Comparison of ENCODE assay signal across 23 cellular contexts in the genomic region with DNA sequence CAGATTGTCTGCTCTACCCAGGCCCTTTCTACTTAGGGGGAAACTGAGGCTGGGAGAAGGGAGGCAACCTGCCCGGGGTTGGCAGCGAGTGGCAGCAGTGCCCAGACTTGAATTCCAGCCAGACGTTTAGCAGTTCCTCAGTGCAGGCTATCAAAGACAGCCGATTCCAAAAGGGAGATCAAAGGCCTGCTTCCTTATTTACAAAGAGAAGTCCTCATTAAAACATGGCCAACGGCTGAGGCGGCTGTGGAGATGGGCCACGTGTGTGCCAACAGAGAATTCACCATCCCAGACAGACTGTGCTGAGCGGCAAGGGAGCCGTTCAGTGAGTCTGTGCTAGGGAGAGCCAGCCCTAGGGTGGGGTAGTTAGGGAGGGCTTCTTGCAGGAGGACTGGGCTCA. TPM values are rescaled to one million over a fixed set of nuclear protein-coding genes. Genes with fewer than 3 reads are reported as not detected.
A peak's percentile ranks its signal among the peaks of the same experiment; 100 is the strongest.
DNase-seq lines count a peak whose midpoint lies in the region; ATAC-seq, FAIRE-seq and TF ChIP-seq lines count a peak whose summit lies in the region.
"Had no signal": no experiment of that assay in that cellular context is flagged by ENCODE, and none has a peak within 500 bp of the region (broad histone marks: within the 10 kb centered on the region; RNA-seq: fewer than 3 reads in every experiment).

No MANE protein-coding gene starts in this region.

- no peak overlapping the region for H3K4ac ChIP-seq in H1 (replicated peaks; ENCODE audit: insufficient read length, low read depth, low read length)

- H3K27me3 ChIP-seq in HCT116 (ENCODE audit: insufficient read depth, low read length), result no peaks in the 10 kb centered on the region
- no peaks in the 10 kb centered on the region for H3K27me3 ChIP-seq in H1 (replicated peaks in 1 of 4; ENCODE audit: control insufficient read depth in 3 of 4, extremely low read depth in 1 of 4, insufficient read depth in 3 of 4, low read length in 3 of 4)
- peaks cover 8% of the 10 kb centered on the region for H3K27me3 ChIP-seq in transverse colon
- H3K27me3 ChIP-seq in ovary, result no peaks in the 10 kb centered on the region
- H3K27me3 ChIP-seq: BLaER1 had no signal

- POLR2A ChIA-PET in HCT116 (lab: Charles Lee), result no interaction called here
- POLR2A ChIA-PET in H1 (lab: Charles Lee; ENCODE audit: partially characterized antibody), result no interaction called here

- H3K36me3 ChIP-seq in HCT116 (ENCODE audit: control insufficient read depth in 1 of 2, insufficient read depth in 2 of 2, low read length in 2 of 2) (no peaks in the 10 kb centered on the region), H1 (ENCODE audit: control insufficient read depth in 2 of 4, insufficient read depth in 4 of 4, low read length in 3 of 4) (no peaks in the 10 kb centered on the region), transverse colon (no peaks in the 10 kb centered on the region), ovary (no peaks in the 10 kb centered on the region)
- H3K36me3 ChIP-seq: BLaER1 had no signal

- H3K9ac ChIP-seq in HCT116 (ENCODE audit: low read length) (no peak overlapping the region), H1 (replicated peaks in 1 of 4; ENCODE audit: extremely low read depth in 1 of 4, low read depth in 3 of 4, low read length in 3 of 4) (no peak overlapping the region)
- H3K9ac ChIP-seq: BLaER1, GM23248 had no signal

- H2AK5ac ChIP-seq in H1 (ENCODE audit: low read depth, low read length), result no peak overlapping the region

- H2BK12ac ChIP-seq in H1 (ENCODE audit: low read depth, low read length), result no peak overlapping the region

- no peak overlapping the region for H3K56ac ChIP-seq in H1 (replicated peaks; ENCODE audit: insufficient read length, low read depth, low read length)

- H3K79me1 ChIP-seq in H1 (ENCODE audit: low read depth, low read length), result no peaks in the 10 kb centered on the region

- H4K91ac ChIP-seq in H1 (replicated peaks; ENCODE audit: insufficient read length, low read length), result no peak overlapping the region

- H4K8ac ChIP-seq in H1 (ENCODE audit: extremely low read depth, insufficient read depth, low read length), result peak overlapping the region; percentile 15; the same call in 1 of the 2 replicates

- no peaks in the 10 kb centered on the region for H3K9me2 ChIP-seq in HCT116 (ENCODE audit: insufficient read depth)

- no peak overlapping the region for H3K14ac ChIP-seq in H1 (ENCODE audit: insufficient read length)

- RAD21 ChIA-PET in HCT116 (lab: Charles Lee; ENCODE audit: low non-redundant PET in 1 of 2, low total read pairs in 2 of 2, uncharacterized antibody in 2 of 2, unreplicated experiment in 2 of 2), result no interaction called here

- H3K4me1 ChIP-seq in HCT116 (ENCODE audit: control insufficient read depth in 1 of 2, insufficient read depth in 2 of 2, low read length in 2 of 2) (no peaks in the 10 kb centered on the region), H1 (replicated peaks in 1 of 4; ENCODE audit: control insufficient read depth in 3 of 4, insufficient read depth in 4 of 4, low read length in 3 of 4) (peaks cover 0 to 10% (median 4%) of the 10 kb centered on the region in 4 experiments; a peak in 2 of 7 replicates), transverse colon (peaks cover 0 to 21% (median 7%) of the 10 kb centered on the region in 4 donors), ovary (ENCODE audit: insufficient read depth) (peaks cover 3% of the 10 kb centered on the region)
- H3K4me1 ChIP-seq: BLaER1 had no signal

- TF ChIP-seq CTCF in HCT116 (IDR thresholded peaks at IDR 0.05 in 2 of 3, conservative IDR thresholded peaks at IDR 0.05 in 1 of 3; ENCODE audit: borderline replicate concordance in 1 of 3, insufficient read depth in 1 of 3, low read depth in 2 of 3, low read length in 2 of 3) (no peak), H1 (IDR thresholded peaks at IDR 0.05; ENCODE audit: control extremely low read depth in 1 of 3, insufficient read depth in 1 of 3, low read depth in 1 of 3, low read length in 3 of 3) (no peak), transverse colon (IDR thresholded peaks at IDR 0.05) (no peak), ovary (IDR thresholded peaks at IDR 0.05) (no peak)

- TF ChIP-seq RAD21 in HCT116 (IDR thresholded peaks at IDR 0.05; ENCODE audit: low read depth) (no peak), H1 (IDR thresholded peaks at IDR 0.05 in 1 of 2, conservative IDR thresholded peaks at IDR 0.05 in 1 of 2; ENCODE audit: low read depth in 2 of 2, low read length in 2 of 2) (no peak)

- intact Hi-C loops in HCT116 (cut with micrococcal nuclease), result no loop called here
- intact Hi-C loops in transverse colon (cut with DNase I; ENCODE audit: low total_unique reads), result no loop called here
- intact Hi-C loops in ovary (cut with DNase I), result no loop called here

- no peak overlapping the region for H3K18ac ChIP-seq in H1 (ENCODE audit: extremely low read depth, low read length)

- H4K5ac ChIP-seq in H1 (ENCODE audit: insufficient read length, low read depth, low read length), result no peak overlapping the region

- no peak overlapping the region for H3K4me2 ChIP-seq in HCT116 (ENCODE audit: low read length)
- no peak overlapping the region for H3K4me2 ChIP-seq in H1 (ENCODE audit: insufficient read depth in 1 of 2, low read depth in 2 of 2, low read length in 2 of 2)
- H3K4me2 ChIP-seq: BLaER1 had no signal

- in situ Hi-C loops in transverse colon (cut with MboI; ENCODE audit: low pct_ligation_motif_present in 1 of 4, low pct_unique_long_range_greater_than_20kb in 1 of 4, low sequenced_read_pairs in 3 of 4), result loop anchor here in 2 of 4 donors (25.0 kb wide), 1 partner anchor 207 kb away; no protein-coding TSS in a partner anchor

- H3K23ac ChIP-seq in H1 (ENCODE audit: insufficient read length), result no peak overlapping the region

- ATAC-seq in HCT116, result no peak
- ATAC-seq in activated naive CD4-positive, alpha-beta T cell treated with anti-CD3 and anti-CD28 coated beads, Interleukin-2, amount 50 U/mL, for 72 hours, result no peak
- ATAC-seq: Panc1, Right ventricle myocardium inferior had no signal

- H3K23me2 ChIP-seq in H1 (ENCODE audit: low read depth, low read length), result peaks cover 12% of the 10 kb centered on the region; the same call in 1 of the 2 replicates

- H3K9me3 ChIP-seq in HCT116 (ENCODE audit: control insufficient read depth in 1 of 2, insufficient read depth in 1 of 2, low read depth in 1 of 2, low read length in 2 of 2) (no peaks in the 10 kb centered on the region), H1 (ENCODE audit: insufficient read depth in 2 of 2, low read depth in 1 of 2, low read length in 1 of 2) (no peaks in the 10 kb centered on the region), transverse colon (no peaks in the 10 kb centered on the region), ovary (no peaks in the 10 kb centered on the region)
- H3K9me3 ChIP-seq: BLaER1 had no signal

- WGBS in H1 (ENCODE audit: extremely low coverage in 1 of 2, insufficient coverage in 1 of 2, insufficient read length in 1 of 2, insufficient replicate concordance in 2 of 2, low coverage in 1 of 2, low lambda C conversion rate in 2 of 2, missing lambda C conversion rate in 1 of 2), 2 experiments, result 84% methylated on average over 9 of the region's 9 CpGs; no CpG with 5 or more reads in 1 of the 2 experiments
- 63% methylated on average over 9 of the region's 9 CpGs; no CpG with 5 or more reads in 1 of the 2 donors for WGBS in transverse colon (ENCODE audit: low coverage in 1 of 2), 2 donors
- 65 to 83% (median 69%) methylated on average over 9 of the region's 9 CpGs for WGBS in ovary, 3 donors

- H3K36me3 Mint-ChIP-seq in activated naive CD4-positive, alpha-beta T cell treated with anti-CD3 and anti-CD28 coated beads, Interleukin-2, amount 50 U/mL, for 72 hours, result no peaks in the 10 kb centered on the region

- no peak for DNase-seq in HCT116 (ENCODE audit: low read depth, low spot score)
- DNase-seq in NCI-H2029 (lab: John Stamatoyannopoulos, UW), result peak; percentile 62
- DNase-seq in H1 (ENCODE audit: low read depth in 1 of 2, low spot score in 2 of 2), result no peak
- peak; percentile 62 for DNase-seq in transverse colon
- no peak for DNase-seq in caudate nucleus (lab: John Stamatoyannopoulos, UW)
- no peak for DNase-seq in ovary
- no peak for DNase-seq in activated naive CD4-positive, alpha-beta T cell treated with anti-CD3 and anti-CD28 coated beads, Interleukin-2, amount 50 U/mL, for 72 hours (ENCODE audit: low spot score in 2 of 2)
- DNase-seq: COR-L47, DMS79 treated with DMSO at 0.1 percent for 48 hours, GM23248, NCI-H1105 treated with DMSO at 0.1 percent for 48 hours, NCI-H1930, NCI-H226, NCI-H526 treated with DMSO at 0.1 percent for 48 hours, T-helper 1 cell had no signal

- BruUV-seq in HCT116 (replicated peaks; lab: Mats Ljungman, UMichigan), result no TSS peak

- H3K27ac Mint-ChIP-seq in activated naive CD4-positive, alpha-beta T cell treated with anti-CD3 and anti-CD28 coated beads, Interleukin-2, amount 50 U/mL, for 72 hours, result no peak overlapping the region

- no peak for TF ChIP-seq EP300 in H1 (IDR thresholded peaks at IDR 0.05; ENCODE audit: borderline replicate concordance in 1 of 2, low read depth in 2 of 2, low read length in 2 of 2)
- no peak for TF ChIP-seq EP300 in transverse colon (IDR thresholded peaks at IDR 0.05; ENCODE audit: low read depth)
- no peak for TF ChIP-seq EP300 in ovary (IDR thresholded peaks at IDR 0.05)

- H3K9me3 Mint-ChIP-seq in activated naive CD4-positive, alpha-beta T cell treated with anti-CD3 and anti-CD28 coated beads, Interleukin-2, amount 50 U/mL, for 72 hours, result no peaks in the 10 kb centered on the region

- H2AFZ ChIP-seq in HCT116 (ENCODE audit: low read depth, low read length, poor library complexity, severe bottlenecking) (no peak overlapping the region), H1 (ENCODE audit: low read length) (no peak overlapping the region)
- H2AFZ ChIP-seq: GM23248 had no signal

- no peaks in the 10 kb centered on the region for H3K79me2 ChIP-seq in HCT116 (ENCODE audit: insufficient read depth, low read length)
- H3K79me2 ChIP-seq in H1 (ENCODE audit: control insufficient read depth in 1 of 2, insufficient read depth in 2 of 2, low read length in 2 of 2), result no peaks in the 10 kb centered on the region; a peak in 1 of 4 replicates

- CTCF ChIA-PET in HCT116 (lab: Charles Lee), result no interaction called here
- CTCF ChIA-PET in H1 (lab: Charles Lee; ENCODE audit: partially characterized antibody), result interaction anchor here (1.0 kb wide), 2 partner anchors 22 to 182 kb away, joined by 3 to 5 read pairs; no protein-coding TSS in a partner anchor

- TF ChIP-seq POLR2A in HCT116 (IDR thresholded peaks at IDR 0.05; ENCODE audit: borderline replicate concordance, extremely low read depth, insufficient read depth, insufficient read length) (no peak), H1 (IDR thresholded peaks at IDR 0.05; ENCODE audit: control extremely low read depth in 1 of 2, low read depth in 2 of 2, low read length in 2 of 2) (no peak), transverse colon (IDR thresholded peaks at IDR 0.05) (no peak), ovary (IDR thresholded peaks at IDR 0.05) (no peak)

- H3K4me3 ChIP-seq in HCT116 (replicated peaks in 1 of 2; ENCODE audit: low read depth in 1 of 2, low read length in 2 of 2) (no peak overlapping the region), H1 (ENCODE audit: extremely low read depth in 1 of 4, insufficient read depth in 2 of 4, low read depth in 3 of 4, low read length in 4 of 4) (no peak overlapping the region), transverse colon (no peak overlapping the region), ovary (no peak overlapping the region)
- H3K4me3 ChIP-seq: BLaER1, GM23248, SK-N-MC had no signal

- no peak overlapping the region for H2BK15ac ChIP-seq in H1 (ENCODE audit: low read length)

- no peak overlapping the region for H2BK120ac ChIP-seq in H1 (replicated peaks; ENCODE audit: low read depth, low read length)

- H4K20me1 ChIP-seq in HCT116 (ENCODE audit: insufficient read depth) (no peaks in the 10 kb centered on the region), H1 (replicated peaks in 1 of 2; ENCODE audit: control insufficient read depth in 1 of 2, insufficient read depth in 2 of 2, low read length in 2 of 2) (peaks cover 0 to 11% of the 10 kb centered on the region in 2 experiments)
- H4K20me1 ChIP-seq: BLaER1 had no signal

- H2BK5ac ChIP-seq in H1 (ENCODE audit: low read depth, low read length), result no peak overlapping the region

- H2BK20ac ChIP-seq in H1 (ENCODE audit: low read length), result no peak overlapping the region

- H3K27ac ChIP-seq in HCT116 (ENCODE audit: low read depth, low read length) (no peak overlapping the region), H1 (ENCODE audit: low read depth, low read length) (no peak overlapping the region), transverse colon (peak overlapping the region in 3 of 4 donors; percentile 16 to 30 (median 25)), caudate nucleus (ENCODE audit: low read depth, low read length) (no peak overlapping the region), ovary (no peak overlapping the region)
- H3K27ac ChIP-seq: BLaER1, GM23248, SK-N-MC had no signal

- FAIRE-seq in H1 (lab: Jason Lieb, UNC), result no peak
- FAIRE-seq: G401.6, GM12891, GM19239 had no signal

RNA-seq across cellular contexts. Expression of gene C1QB, which starts 27.7 kb away (rescaled TPM):
- total RNA-seq in HCT116 (2021; ENCODE audit: unreplicated experiment) (0.32 TPM), transverse colon (100 to 1,000 TPM in 3 of 4 donors, 10 to 100 TPM in 1; 62.9 to 163 (median 118) TPM), ovary (100 to 1,000 TPM in 4 of 7 donors, 10 to 100 TPM in 3; 26.5 to 206 (median 117) TPM)
- polyA plus RNA-seq in HCT116 (2012), result not detected in 2 replicates
- not detected in 2 replicates for total RNA-seq in H1 (2021; fragmentation: NEBNext Ultra II Directional; extraction: Animal tissue kit (Norgen Biotek cat#: 25700))
- polyA plus RNA-seq in H1 (2011; rRNA removed) (not detected in 2 replicates), ovary (10 to 100 TPM; 85.4 to 96.7 TPM)
- polyA plus RNA-seq in H1 (2011; cell fraction: cytosol; rRNA removed), result not detected
- polyA plus RNA-seq in H1 (2011; cell fraction: nucleus; rRNA removed), result not detected
- polyA plus RNA-seq in H1 (2012, experiment 1 of 2), result not detected in 4 replicates
- polyA plus RNA-seq in H1 (2012, experiment 2 of 2), result not detected
- not detected for polyA plus RNA-seq in H1 (2013, experiment 1 of 2)
- polyA plus RNA-seq in H1 (2013, experiment 2 of 2), result not detected
- polyA minus RNA-seq in H1 (2011; rRNA and poly(A)+ RNA removed), result not detected in 2 replicates
- polyA minus RNA-seq in H1 (2011; cell fraction: cytosol; rRNA and poly(A)+ RNA removed), result not detected
- polyA minus RNA-seq in H1 (2011; cell fraction: nucleus; rRNA and poly(A)+ RNA removed), result not detected
- total RNA-seq in activated naive CD4-positive, alpha-beta T cell treated with anti-CD3 and anti-CD28 coated beads, Interleukin-2, amount 50 U/mL, for 72 hours, result not detected
- total RNA-seq: GM23248, HT1080 had no signal
- polyA plus RNA-seq: GM23248 had no signal

RNA-seq across cellular contexts. Expression of gene EPHB2, which starts 29.9 kb away (rescaled TPM):
- total RNA-seq in HCT116 (2021; ENCODE audit: unreplicated experiment) (19.5 TPM), transverse colon (100 to 1,000 TPM in 1 of 4 donors, 10 to 100 TPM in 2, 1 to 10 TPM in 1; 3.0 to 152 (median 27.9) TPM), ovary (10 to 100 TPM in 5 of 7 donors, 1 to 10 TPM in 2; 2.5 to 55.1 (median 20.9) TPM)
- polyA plus RNA-seq in HCT116 (2012), result 19.4 and 22.0 TPM in 2 replicates
- 15.7 and 17.2 TPM in 2 replicates for total RNA-seq in H1 (2021; fragmentation: NEBNext Ultra II Directional; extraction: Animal tissue kit (Norgen Biotek cat#: 25700))
- polyA plus RNA-seq in H1 (2011; rRNA removed) (15.8 and 23.8 TPM in 2 replicates), ovary (1 to 10 TPM; 3.1 to 5.1 TPM)
- 10.4 TPM for polyA plus RNA-seq in H1 (2011; cell fraction: cytosol; rRNA removed)
- 15.7 TPM for polyA plus RNA-seq in H1 (2011; cell fraction: nucleus; rRNA removed)
- polyA plus RNA-seq in H1 (2012, experiment 1 of 2), result 7.6 to 17.8 TPM (median 13.6 TPM) in 4 replicates
- polyA plus RNA-seq in H1 (2012, experiment 2 of 2), result 8.3 TPM
- polyA plus RNA-seq in H1 (2013, experiment 1 of 2), result 15.2 TPM
- polyA plus RNA-seq in H1 (2013, experiment 2 of 2), result 16.6 TPM
- polyA minus RNA-seq in H1 (2011; rRNA and poly(A)+ RNA removed), result 22.7 and 23.1 TPM in 2 replicates
- polyA minus RNA-seq in H1 (2011; cell fraction: cytosol; rRNA and poly(A)+ RNA removed), result 16.6 TPM
- polyA minus RNA-seq in H1 (2011; cell fraction: nucleus; rRNA and poly(A)+ RNA removed), result 15.3 TPM
- total RNA-seq in activated naive CD4-positive, alpha-beta T cell treated with anti-CD3 and anti-CD28 coated beads, Interleukin-2, amount 50 U/mL, for 72 hours, result not detected

RNA-seq across cellular contexts. Expression of gene C1QC, which starts 37.3 kb away (rescaled TPM):
- total RNA-seq in HCT116 (2021; ENCODE audit: unreplicated experiment), result 0.59 TPM
- polyA plus RNA-seq in HCT116 (2012), result not detected in 2 replicates
- not detected in 2 replicates for total RNA-seq in H1 (2021; fragmentation: NEBNext Ultra II Directional; extraction: Animal tissue kit (Norgen Biotek cat#: 25700))
- not detected in 2 replicates for polyA plus RNA-seq in H1 (2011; rRNA removed)
- not detected for polyA plus RNA-seq in H1 (2011; cell fraction: cytosol; rRNA removed)
- not detected for polyA plus RNA-seq in H1 (2011; cell fraction: nucleus; rRNA removed)
- polyA plus RNA-seq in H1 (2012, experiment 1 of 2), result not detected in 4 replicates
- not detected for polyA plus RNA-seq in H1 (2012, experiment 2 of 2)
- polyA plus RNA-seq in H1 (2013, experiment 1 of 2), result not detected
- polyA plus RNA-seq in H1 (2013, experiment 2 of 2), result not detected
- not detected in 2 replicates for polyA minus RNA-seq in H1 (2011; rRNA and poly(A)+ RNA removed)
- not detected for polyA minus RNA-seq in H1 (2011; cell fraction: cytosol; rRNA and poly(A)+ RNA removed)
- polyA minus RNA-seq in H1 (2011; cell fraction: nucleus; rRNA and poly(A)+ RNA removed), result not detected
- total RNA-seq in transverse colon, result 100 to 1,000 TPM in 1 of 4 donors, 10 to 100 TPM in 3; 21.7 to 106 (median 73.9) TPM
- total RNA-seq in ovary, result 100 to 1,000 TPM in 2 of 7 donors, 10 to 100 TPM in 5; 30.2 to 136 (median 51.1) TPM
- 10 to 100 TPM; 31.4 to 52.8 TPM for polyA plus RNA-seq in ovary
- total RNA-seq in activated naive CD4-positive, alpha-beta T cell treated with anti-CD3 and anti-CD28 coated beads, Interleukin-2, amount 50 U/mL, for 72 hours, result not detected
- total RNA-seq: GM23248, HT1080 had no signal
- polyA plus RNA-seq: GM23248 had no signal

RNA-seq across cellular contexts. Expression of gene C1QA, which starts 44.3 kb away (rescaled TPM):
- total RNA-seq in HCT116 (2021; ENCODE audit: unreplicated experiment) (0.91 TPM), transverse colon (100 to 1,000 TPM in 1 of 4 donors, 10 to 100 TPM in 3; 28.5 to 181 (median 63.0) TPM), ovary (10 to 100 TPM; 26.8 to 87.0 (median 52.7) TPM)
- polyA plus RNA-seq in HCT116 (2012), result not detected in 2 replicates
- total RNA-seq in H1 (2021; fragmentation: NEBNext Ultra II Directional; extraction: Animal tissue kit (Norgen Biotek cat#: 25700)), result not detected in 2 replicates
- polyA plus RNA-seq in H1 (2011; rRNA removed) (not detected in 2 replicates), ovary (10 to 100 TPM; 43.7 to 89.6 TPM)
- not detected for polyA plus RNA-seq in H1 (2011; cell fraction: cytosol; rRNA removed)
- polyA plus RNA-seq in H1 (2011; cell fraction: nucleus; rRNA removed), result not detected
- not detected in 4 replicates for polyA plus RNA-seq in H1 (2012, experiment 1 of 2)
- not detected for polyA plus RNA-seq in H1 (2012, experiment 2 of 2)
- not detected for polyA plus RNA-seq in H1 (2013, experiment 1 of 2)
- not detected for polyA plus RNA-seq in H1 (2013, experiment 2 of 2)
- not detected in 2 replicates for polyA minus RNA-seq in H1 (2011; rRNA and poly(A)+ RNA removed)
- not detected for polyA minus RNA-seq in H1 (2011; cell fraction: cytosol; rRNA and poly(A)+ RNA removed)
- polyA minus RNA-seq in H1 (2011; cell fraction: nucleus; rRNA and poly(A)+ RNA removed), result not detected
- not detected for total RNA-seq in activated naive CD4-positive, alpha-beta T cell treated with anti-CD3 and anti-CD28 coated beads, Interleukin-2, amount 50 U/mL, for 72 hours
- total RNA-seq: GM23248, HT1080 had no signal
- polyA plus RNA-seq: GM23248 had no signal

Comparison
In these comparisons a context has a peak if more than half of its experiments do, and no peak if none do; other contexts are left out.
1. DNase-seq: peak in NCI-H2029 (single experiment) and transverse colon (single experiment); none in HCT116 (single experiment), H1 (0 of 2), caudate nucleus (0 of 61), ovary (0 of 5) and activated naive CD4-positive, alpha-beta T cell treated with anti-CD3 and anti-CD28 coated beads, Interleukin-2, amount 50 U/mL, for 72 hours (0 of 2).
2. H3K27ac ChIP-seq: peak in transverse colon (3 of 4); none in HCT116 (single experiment), H1 (single experiment), caudate nucleus (single experiment) and ovary (0 of 2).
3. RNA of gene C1QB, which starts 27.7 kb away (total RNA-seq): 62.9 to 163 TPM in transverse colon and 26.5 to 206 TPM in ovary; 0.32 TPM in HCT116 (single experiment), not detected in H1 and not detected in activated naive CD4-positive, alpha-beta T cell treated with anti-CD3 and anti-CD28 coated beads, Interleukin-2, amount 50 U/mL, for 72 hours; every median in the first group is over 10 times any median in the second.
4. RNA of gene C1QC, which starts 37.3 kb away (total RNA-seq): 21.7 to 106 TPM in transverse colon and 30.2 to 136 TPM in ovary; 0.59 TPM in HCT116 (single experiment), not detected in H1 and not detected in activated naive CD4-positive, alpha-beta T cell treated with anti-CD3 and anti-CD28 coated beads, Interleukin-2, amount 50 U/mL, for 72 hours; every median in the first group is over 10 times any median in the second.